18 cellular contexts compared by ENCODE assay signal in genomic region chr13:35599385-35599784, GRCh38.
DNase-seq lines count a peak whose midpoint lies in the region; ATAC-seq and TF ChIP-seq lines count a peak whose summit lies in the region.
"Had no signal": no experiment of that assay in that cellular context is flagged by ENCODE, and none has a peak within 500 bp of the region (broad histone marks: within the 10 kb centered on the region; RNA-seq: fewer than 3 reads in every experiment).

No MANE protein-coding gene starts in this region.

- DNase-seq in GM23338 (ENCODE audit: low spot score) (peak; percentile 41), foreskin keratinocyte (peak; percentile 68 to 81), neural progenitor cell (ENCODE audit: low spot score) (peak; percentile 6), mesenteric fat pad (ENCODE audit: low spot score) (no peak)
- DNase-seq in effector CD4-positive, alpha-beta T cell = no peak
- no peak for DNase-seq in stimulated activated naive CD4-positive, alpha-beta T cell treated with Interleukin-2 at 50 U/mL for 16 hours (lab: John Stamatoyannopoulos, UW)
- DNase-seq: activated CD4-positive, CD25-positive, alpha-beta regulatory T cell treated with anti-CD3 and anti-CD28 coated beads, Interleukin-2, amount 50 U/mL, for 72 hours; activated naive CD8-positive, alpha-beta T cell treated with anti-CD3 and anti-CD28 coated beads, Interleukin-2, amount 10 ng/mL, durations not matched to agents 7 days and 5 days; colonic mucosa; NCI-H1436 treated with DMSO at 0.1 percent for 48 hours; NCI-H526; ovary; substantia nigra had no signal

- H3K36me3 ChIP-seq in GM23338 (ENCODE audit: insufficient read depth) = no peaks in the 10 kb centered on the region
- no peaks in the 10 kb centered on the region for H3K36me3 ChIP-seq in neural progenitor cell
- H3K36me3 ChIP-seq: colonic mucosa, ovary had no signal

- H4K20me1 ChIP-seq in GM23338 (replicated peaks; ENCODE audit: insufficient read depth) (no peaks in the 10 kb centered on the region), neural progenitor cell (ENCODE audit: low read depth) (no peaks in the 10 kb centered on the region)

- H3K27me3 Mint-ChIP-seq in GM23338 (ENCODE audit: insufficient read depth, low read depth, poor library complexity) (no peaks in the 10 kb centered on the region), neural progenitor cell (ENCODE audit: insufficient read depth, low read depth) (peaks cover 3% of the 10 kb centered on the region)
- H3K27me3 Mint-ChIP-seq: activated naive CD8-positive, alpha-beta T cell treated with anti-CD3 and anti-CD28 coated beads, Interleukin-2, amount 10 ng/mL, durations not matched to agents 7 days and 5 days; memory B cell had no signal

- no peaks in the 10 kb centered on the region for H3K9me3 Mint-ChIP-seq in GM23338
- no peaks in the 10 kb centered on the region for H3K9me3 Mint-ChIP-seq in neural progenitor cell
- H3K9me3 Mint-ChIP-seq: activated naive CD8-positive, alpha-beta T cell treated with anti-CD3 and anti-CD28 coated beads, Interleukin-2, amount 10 ng/mL, durations not matched to agents 7 days and 5 days; memory B cell had no signal

- H3F3A ChIP-seq in GM23338 (replicated peaks; ENCODE audit: low read depth) (no peaks in the 10 kb centered on the region), neural progenitor cell (ENCODE audit: low read depth) (no peaks in the 10 kb centered on the region)

- peaks cover 15% of the 10 kb centered on the region; the same call in 2 of the 3 replicates for H3K4me1 Mint-ChIP-seq in GM23338
- H3K4me1 Mint-ChIP-seq in neural progenitor cell = peaks cover 8% of the 10 kb centered on the region
- H3K4me1 Mint-ChIP-seq: activated naive CD8-positive, alpha-beta T cell treated with anti-CD3 and anti-CD28 coated beads, Interleukin-2, amount 10 ng/mL, durations not matched to agents 7 days and 5 days; memory B cell had no signal

- no peaks in the 10 kb centered on the region for H3K9me2 ChIP-seq in GM23338 (ENCODE audit: insufficient read depth)

- H3K4me3 ChIP-seq in GM23338 = no peak overlapping the region
- H3K4me3 ChIP-seq in neural progenitor cell = no peak overlapping the region
- H3K4me3 ChIP-seq: colonic mucosa, ovary had no signal

- H3K4me3 Mint-ChIP-seq in GM23338 (no peak overlapping the region), neural progenitor cell (no peak overlapping the region)
- H3K4me3 Mint-ChIP-seq: activated naive CD8-positive, alpha-beta T cell treated with anti-CD3 and anti-CD28 coated beads, Interleukin-2, amount 10 ng/mL, durations not matched to agents 7 days and 5 days; memory B cell had no signal

- H3K36me3 Mint-ChIP-seq in GM23338 (ENCODE audit: low read depth) (no peaks in the 10 kb centered on the region), neural progenitor cell (peaks cover 2% of the 10 kb centered on the region)
- H3K36me3 Mint-ChIP-seq: activated naive CD8-positive, alpha-beta T cell treated with anti-CD3 and anti-CD28 coated beads, Interleukin-2, amount 10 ng/mL, durations not matched to agents 7 days and 5 days; memory B cell had no signal

- H3K4me1 ChIP-seq in GM23338 (ENCODE audit: insufficient read depth) (peaks cover 5% of the 10 kb centered on the region; the same call in 1 of the 2 replicates), foreskin keratinocyte (no peaks in the 10 kb centered on the region), neural progenitor cell (peaks cover 6% of the 10 kb centered on the region)
- H3K4me1 ChIP-seq: colonic mucosa had no signal

- peak overlapping the region; percentile 52 for H3K27ac ChIP-seq in GM23338 (ENCODE audit: low read depth)
- peak overlapping the region; percentile 32 for H3K27ac ChIP-seq in foreskin keratinocyte
- H3K27ac ChIP-seq in neural progenitor cell = no peak overlapping the region
- H3K27ac ChIP-seq: colonic mucosa, ovary had no signal

- H2AFZ ChIP-seq in GM23338 = no peak overlapping the region
- no peak overlapping the region for H2AFZ ChIP-seq in neural progenitor cell (replicated peaks)

- H3K27ac Mint-ChIP-seq in GM23338 (no peak overlapping the region), neural progenitor cell (no peak overlapping the region)
- H3K27ac Mint-ChIP-seq: activated naive CD8-positive, alpha-beta T cell treated with anti-CD3 and anti-CD28 coated beads, Interleukin-2, amount 10 ng/mL, durations not matched to agents 7 days and 5 days; memory B cell had no signal

- H3K79me2 ChIP-seq in GM23338 (replicated peaks; ENCODE audit: insufficient read depth) = no peaks in the 10 kb centered on the region
- H3K79me2 ChIP-seq in neural progenitor cell (ENCODE audit: low read depth) = no peaks in the 10 kb centered on the region

- TF ChIP-seq CTCF in GM23338 (conservative IDR thresholded peaks at IDR 0.05; ENCODE audit: low read depth in 2 of 2) (no peak), foreskin keratinocyte (conservative IDR thresholded peaks at IDR 0.05) (no peak), neural progenitor cell (IDR thresholded peaks at IDR 0.05) (no peak)

- H3K9me3 ChIP-seq in neural progenitor cell (ENCODE audit: low read depth) = no peaks in the 10 kb centered on the region
- H3K9me3 ChIP-seq: colonic mucosa, ovary had no signal

- H3K4me2 ChIP-seq in GM23338 = 0 out of 2 replicates have a peak overlapping the region, but pooled peaks have one; percentile 34
- no peak overlapping the region for H3K4me2 ChIP-seq in neural progenitor cell

- ATAC-seq in GM23338 (peak; percentile 75), SK-N-SH treated with all-trans-retinoic acid at 6 μM for 48 hours (peak; percentile 48), foreskin keratinocyte (peak; percentile 83), HG03095 (IDR thresholded peaks at IDR 0.05; ENCODE audit: unreplicated experiment) (no peak)
- ATAC-seq: HCT116, Panc1 had no signal

- H3K27me3 ChIP-seq in GM23338 (ENCODE audit: insufficient read depth) (no peaks in the 10 kb centered on the region), foreskin keratinocyte (no peaks in the 10 kb centered on the region), neural progenitor cell (no peaks in the 10 kb centered on the region)
- H3K27me3 ChIP-seq: colonic mucosa, ovary had no signal

- no peak overlapping the region for H3K9ac ChIP-seq in neural progenitor cell

TF ChIP-seq in GM23338, 12 proteins besides CTCF, POLR2A, EP300 and RAD21 (continues in another document):
- TF ChIP-seq EZH2phosphoT487 (IDR thresholded peaks at IDR 0.05; ENCODE audit: unreplicated experiment) (no peak), ETS1 (IDR thresholded peaks at IDR 0.05) (no peak), JUNB (IDR thresholded peaks at IDR 0.05; ENCODE audit: unreplicated experiment) (no peak)

TF ChIP-seq in SK-N-SH treated with all-trans-retinoic acid at 6 μM for 48 hours, 23 proteins besides CTCF, POLR2A, EP300 and RAD21:
- TF ChIP-seq ZFP3 (CRISPR knock-in tag; IDR thresholded peaks at IDR 0.05) (peak; percentile 55; the same call in 1 of the 2 replicates), TOX (CRISPR knock-in tag; IDR thresholded peaks at IDR 0.05; ENCODE audit: borderline replicate concordance) (no peak), ZNF8 (CRISPR knock-in tag; IDR thresholded peaks at IDR 0.05) (no peak)

Comparison
In these comparisons a context has a peak if more than half of its experiments do, and no peak if none do; other contexts are left out.
1. DNase-seq: peak in GM23338 (single experiment), foreskin keratinocyte (2 of 2) and neural progenitor cell (single experiment); none in mesenteric fat pad (single experiment), effector CD4-positive, alpha-beta T cell (single experiment) and stimulated activated naive CD4-positive, alpha-beta T cell treated with Interleukin-2 at 50 U/mL for 16 hours (single experiment).